ENCODE assay signal across 6 cellular contexts in genomic region chr9:128703616-128704355, GRCh38. TPM values are rescaled to one million over a fixed set of nuclear protein-coding genes. Genes with fewer than 3 reads are reported as not detected.
DNase-seq lines count a peak whose midpoint lies in the region; ATAC-seq and TF ChIP-seq lines count a peak whose summit lies in the region.

No MANE protein-coding gene starts in this region.

- H3K4me3 ChIP-seq in colonic mucosa, result peak overlapping the region; percentile 80

- DNase-seq in HFFc6 (no peak), colonic mucosa (no peak), omental fat pad (ENCODE audit: low spot score) (no peak), HUDEP-2 (lab: John Stamatoyannopoulos, UW; ENCODE audit: unreplicated experiment in 76 of 76) (no peak)
- no peak for DNase-seq in activated effector memory CD4-positive, alpha-beta T cell treated with Interleukin-2 at 50 U/mL for 16 hours
- DNase-seq in stimulated activated CD4-positive, alpha-beta T cell treated with anti-CD3 and anti-CD28 coated beads, Interleukin-4, amount 100 ng/mL, for 1 hour, result no peak

- H3K9me3 Mint-ChIP-seq in HFFc6, result no peaks in the 10 kb centered on the region

- peak; percentile 15 for ATAC-seq in omental fat pad (ENCODE audit: low FRiP score)

- no peaks in the 10 kb centered on the region for H3K27me3 ChIP-seq in colonic mucosa

- intact Hi-C loops in colonic mucosa (cut with DNase I), result no loop called here

- no peaks in the 10 kb centered on the region for H3K36me3 Mint-ChIP-seq in HFFc6 (ENCODE audit: low read depth)

- H3K4me3 Mint-ChIP-seq in HFFc6, result peak overlapping the region; percentile 80; the same call in 1 of the 2 replicates

- H3K4me1 ChIP-seq in colonic mucosa, result no peaks in the 10 kb centered on the region

- peak overlapping the region in 1 of 2 donors; percentile 18 for H3K9ac ChIP-seq in colonic mucosa (ENCODE audit: low read depth in 2 of 2, low read length in 2 of 2)

- no peak for TF ChIP-seq CTCF in HFFc6 (IDR thresholded peaks at IDR 0.05)
- no peak for TF ChIP-seq CTCF in colonic mucosa (IDR thresholded peaks at IDR 0.05)
- TF ChIP-seq CTCF in omental fat pad (IDR thresholded peaks at IDR 0.05), result no peak

- H3K27ac Mint-ChIP-seq in HFFc6, result no peak overlapping the region

- H3K27me3 Mint-ChIP-seq in HFFc6 (ENCODE audit: insufficient read depth), result peaks cover 1% of the 10 kb centered on the region; the same call in 1 of the 2 replicates

- no peaks in the 10 kb centered on the region for H3K4me1 Mint-ChIP-seq in HFFc6 (ENCODE audit: low read depth)

- H3K36me3 ChIP-seq in colonic mucosa, result no peaks in the 10 kb centered on the region

- no peak overlapping the region for H3K27ac ChIP-seq in colonic mucosa

- H3K9me3 ChIP-seq in colonic mucosa, result no peaks in the 10 kb centered on the region

RNA-seq across cellular contexts. Expression of gene PKN3, which starts 1.5 kb away (rescaled TPM):
- total RNA-seq in HFFc6 (2021; fragmentation: NEBNext Ultra II Directional; extraction: Animal tissue kit (Norgen Biotek cat#: 25700)), result 1 to 10 TPM; 1.9 to 5.6 (median 3.5) TPM
- total RNA-seq in colonic mucosa (1 to 10 TPM; 2.8 to 7.5 TPM), omental fat pad (10 to 100 TPM in 1 of 4 donors, 1 to 10 TPM in 3; 4.2 to 12.0 (median 7.5) TPM)

RNA-seq across cellular contexts. Expression of gene SET, which starts 14.8 kb away (rescaled TPM):
- 100 to 1,000 TPM; 297 to 358 (median 343) TPM for total RNA-seq in HFFc6 (2021; fragmentation: NEBNext Ultra II Directional; extraction: Animal tissue kit (Norgen Biotek cat#: 25700))
- total RNA-seq in colonic mucosa, result 100 to 1,000 TPM; 222 to 348 TPM
- total RNA-seq in omental fat pad, result 100 to 1,000 TPM; 112 to 226 (median 139) TPM

RNA-seq across cellular contexts. Expression of gene ZDHHC12, which starts 20.1 kb away (rescaled TPM):
- total RNA-seq in HFFc6 (2021; fragmentation: NEBNext Ultra II Directional; extraction: Animal tissue kit (Norgen Biotek cat#: 25700)), result 10 to 100 TPM; 48.1 to 54.6 (median 53.1) TPM
- total RNA-seq in colonic mucosa (100 to 1,000 TPM in 1 of 2 donors, 10 to 100 TPM in 1; 69.9 to 129 TPM), omental fat pad (10 to 100 TPM; 23.6 to 40.6 (median 30.8) TPM)

RNA-seq across cellular contexts. Expression of gene DYNC2I2, which starts 47.1 kb away (rescaled TPM):
- total RNA-seq in HFFc6 (2021; fragmentation: NEBNext Ultra II Directional; extraction: Animal tissue kit (Norgen Biotek cat#: 25700)), result 10 to 100 TPM; 34.5 to 51.7 (median 49.9) TPM
- 100 to 1,000 TPM in 1 of 2 donors, 10 to 100 TPM in 1; 39.7 to 152 TPM for total RNA-seq in colonic mucosa
- total RNA-seq in omental fat pad, result 10 to 100 TPM; 12.8 to 24.7 (median 21.3) TPM
